In genomic region chr2:60518567-60518966, GRCh38 we compare ENCODE assay signal across 18 cellular contexts. TPM values are rescaled to one million over a fixed set of nuclear protein-coding genes. Genes with fewer than 3 reads are reported as not detected.
DNase-seq lines count a peak whose midpoint lies in the region; ATAC-seq, FAIRE-seq and TF ChIP-seq lines count a peak whose summit lies in the region.
"Had no signal": no experiment of that assay in that cellular context is flagged by ENCODE, and none has a peak within 500 bp of the region (broad histone marks: within the 10 kb centered on the region; RNA-seq: fewer than 3 reads in every experiment).

No MANE protein-coding gene starts in this region.

- no peaks in the 10 kb centered on the region for H3K9me3 Mint-ChIP-seq in CD4-positive, alpha-beta T cell

- H3K4me3 Mint-ChIP-seq in CD4-positive, alpha-beta T cell, result no peak overlapping the region

- H3F3A ChIP-seq in DOHH2 (ENCODE audit: control insufficient read depth, insufficient read depth), result peaks cover 15% of the 10 kb centered on the region

- intact Hi-C loops in esophagus squamous epithelium (cut with DNase I) (no loop called here), sigmoid colon (cut with DNase I) (no loop called here)
- intact Hi-C loops in CD4-positive, alpha-beta T cell (cut with DNase I, micrococcal nuclease), result no loop called here

- H4K20me1 ChIP-seq in DOHH2 (ENCODE audit: control insufficient read depth, insufficient read depth, low read depth, low read length), result peaks cover 75% of the 10 kb centered on the region

- TF ChIP-seq POLR2A in esophagus squamous epithelium (IDR thresholded peaks at IDR 0.05) (no peak), sigmoid colon (IDR thresholded peaks at IDR 0.05) (no peak), H54 (IDR thresholded peaks at IDR 0.05; ENCODE audit: low read depth, low read length) (no peak)

- no peak overlapping the region for H3K9ac ChIP-seq in HUES6 (ENCODE audit: low read length)
- H3K9ac ChIP-seq: BLaER1 treated with 17β-estradiol and CSF1 and Interleukin-3, amounts not matched to agents 10 nM and 100 nM had no signal

- H3K27ac ChIP-seq in DOHH2 (ENCODE audit: low read depth, low read length) (no peak overlapping the region), HUES6 (ENCODE audit: low read depth, low read length) (0 out of 2 replicates have a peak overlapping the region, but pooled peaks have one; percentile 0), esophagus squamous epithelium (peak overlapping the region in 3 of 4 donors; percentile 2 to 64 (median 62)), sigmoid colon (no peak overlapping the region)
- H3K27ac ChIP-seq in CD4-positive, alpha-beta T cell (ENCODE audit: low read depth, low read length), result no peak overlapping the region
- H3K27ac ChIP-seq: PC-9, SK-N-MC had no signal

- H3K27me3 Mint-ChIP-seq in CD4-positive, alpha-beta T cell, result no peaks in the 10 kb centered on the region

- peaks cover 22% of the 10 kb centered on the region for H3K4me1 Mint-ChIP-seq in CD4-positive, alpha-beta T cell (ENCODE audit: low read depth)

- FAIRE-seq in H54 (lab: Jason Lieb, UNC), result no peak
- FAIRE-seq: GM12891, HTR-8/SVneo had no signal

- H3K36me3 ChIP-seq in DOHH2 (ENCODE audit: control insufficient read depth, low read length) (peaks cover 97% of the 10 kb centered on the region), HUES6 (ENCODE audit: control insufficient read depth, insufficient read depth, low read length) (peaks cover 10% of the 10 kb centered on the region; the same call in 1 of the 2 replicates), esophagus squamous epithelium (no peaks in the 10 kb centered on the region), sigmoid colon (no peaks in the 10 kb centered on the region)

- no peak overlapping the region for H3K27ac Mint-ChIP-seq in CD4-positive, alpha-beta T cell

- POLR2A ChIA-PET in CD4-positive, alpha-beta T cell (lab: Charles Lee), result interaction anchor here (1.6 to 2.5 kb wide), 2 partner anchors 10 to 11 kb away, joined by 7 read pairs; no protein-coding TSS in a partner anchor

- no peak overlapping the region for H3K4me3 ChIP-seq in DOHH2 (ENCODE audit: low read length)
- H3K4me3 ChIP-seq in HUES6 (ENCODE audit: low read depth, low read length), result no peak overlapping the region; the same call in 1 of the 2 replicates
- no peak overlapping the region for H3K4me3 ChIP-seq in esophagus squamous epithelium
- H3K4me3 ChIP-seq in sigmoid colon, result no peak overlapping the region
- H3K4me3 ChIP-seq: BLaER1 treated with 17β-estradiol and CSF1 and Interleukin-3, amounts not matched to agents 10 nM and 100 nM; PC-9; SK-N-MC had no signal

- H3K4me1 ChIP-seq in DOHH2 (ENCODE audit: control insufficient read depth, low read length), result peaks cover 99% of the 10 kb centered on the region
- H3K4me1 ChIP-seq in HUES6 (ENCODE audit: control insufficient read depth, insufficient read depth, low read length), result peaks cover 89% of the 10 kb centered on the region
- peaks cover 13 to 75% (median 14%) of the 10 kb centered on the region in 3 donors for H3K4me1 ChIP-seq in esophagus squamous epithelium
- peaks cover 0 to 47% (median 35%) of the 10 kb centered on the region in 4 donors for H3K4me1 ChIP-seq in sigmoid colon

- H3K27me3 ChIP-seq in DOHH2 (ENCODE audit: control insufficient read depth, low read length) (no peaks in the 10 kb centered on the region), HUES6 (ENCODE audit: control insufficient read depth, insufficient read depth, low read length) (no peaks in the 10 kb centered on the region), esophagus squamous epithelium (peaks cover 0 to 5% (median 0%) of the 10 kb centered on the region in 4 donors), sigmoid colon (no peaks in the 10 kb centered on the region)
- peaks cover 5% of the 10 kb centered on the region for H3K27me3 ChIP-seq in CD4-positive, alpha-beta T cell (ENCODE audit: control insufficient read depth, insufficient read depth, low read length)
- H3K27me3 ChIP-seq: BLaER1 treated with 17β-estradiol and CSF1 and Interleukin-3, amounts not matched to agents 10 nM and 100 nM had no signal

- DNase-seq in esophagus squamous epithelium (lab: John Stamatoyannopoulos, UW), result no peak
- DNase-seq in sigmoid colon, result peak; percentile 29
- DNase-seq in CD4-positive, alpha-beta T cell, result no peak
- no peak for DNase-seq in H54 (ENCODE audit: insufficient read length, low spot score)
- DNase-seq in activated CD8-positive, alpha-beta memory T cell treated with anti-CD3 and anti-CD28 coated beads for 24 hours, result no peak
- no peak for DNase-seq in stimulated activated CD4-positive, alpha-beta T cell treated with anti-CD3 and anti-CD28 coated beads, Interleukin-4, amount 100 ng/mL, for 1 hour
- DNase-seq: KG1, NCI-H1092 treated with DMSO at 0.1 percent for 48 hours, NCI-H187, NCI-H774, PC-9 had no signal

- peak overlapping the region; percentile 2; the same call in 1 of the 2 replicates for H3K4me2 ChIP-seq in DOHH2 (ENCODE audit: low read length)
- H3K4me2 ChIP-seq: PC-9 had no signal

- no peak for TF ChIP-seq EP300 in sigmoid colon (IDR thresholded peaks at IDR 0.05)

- H3K36me3 Mint-ChIP-seq in CD4-positive, alpha-beta T cell (ENCODE audit: low read depth), result no peaks in the 10 kb centered on the region

- no peaks in the 10 kb centered on the region for H3K9me2 ChIP-seq in DOHH2 (replicated peaks; ENCODE audit: control insufficient read depth, low read length)

- H3K9me3 ChIP-seq in DOHH2 (ENCODE audit: control insufficient read depth, insufficient read depth, low read length), result no peaks in the 10 kb centered on the region
- no peaks in the 10 kb centered on the region for H3K9me3 ChIP-seq in HUES6 (ENCODE audit: control insufficient read depth, insufficient read depth, low read depth, low read length)
- H3K9me3 ChIP-seq in esophagus squamous epithelium, result no peaks in the 10 kb centered on the region
- no peaks in the 10 kb centered on the region for H3K9me3 ChIP-seq in sigmoid colon
- H3K9me3 ChIP-seq in CD4-positive, alpha-beta T cell (ENCODE audit: control insufficient read depth, low read length), result no peaks in the 10 kb centered on the region
- H3K9me3 ChIP-seq: BLaER1 treated with 17β-estradiol and CSF1 and Interleukin-3, amounts not matched to agents 10 nM and 100 nM had no signal

- 70 to 75% methylated on average over 7 of the region's 7 CpGs for WGBS in esophagus squamous epithelium, 2 donors
- WGBS in sigmoid colon, 2 donors, result 48 to 70% methylated on average over 7 of the region's 7 CpGs

- no peak for ATAC-seq in CD4-positive, alpha-beta T cell (ENCODE audit: poor library complexity)

- peaks cover 100% of the 10 kb centered on the region for H3K79me2 ChIP-seq in DOHH2 (ENCODE audit: control insufficient read depth, low read length)

- TF ChIP-seq CTCF in DOHH2 (IDR thresholded peaks at IDR 0.05; ENCODE audit: low read depth, low read length, poor library complexity, severe bottlenecking), result no peak
- no peak for TF ChIP-seq CTCF in esophagus squamous epithelium (IDR thresholded peaks at IDR 0.05)
- no peak for TF ChIP-seq CTCF in sigmoid colon (IDR thresholded peaks at IDR 0.05)
- TF ChIP-seq CTCF in CD4-positive, alpha-beta T cell (IDR thresholded peaks at IDR 0.05), result no peak

- CTCF ChIA-PET in CD4-positive, alpha-beta T cell (lab: Charles Lee), result no interaction called here

RNA-seq across cellular contexts. Expression of gene BCL11A, which starts 34.9 kb away (rescaled TPM):
- total RNA-seq in esophagus squamous epithelium, result 10 to 100 TPM; 23.9 to 46.2 (median 33.8) TPM
- 10 to 100 TPM; 16.3 to 39.6 (median 19.7) TPM for total RNA-seq in sigmoid colon
- polyA plus RNA-seq in sigmoid colon, result 10 to 100 TPM in 1 of 3 donors, 1 to 10 TPM in 2; 3.6 to 14.5 (median 4.4) TPM
- 1 to 10 TPM; 2.3 to 3.3 TPM for total RNA-seq in CD4-positive, alpha-beta T cell
- total RNA-seq: M059J, PC-9 had no signal

Comparison
In these comparisons a context has a peak if more than half of its experiments do, and no peak if none do; other contexts are left out.
1. H3K27ac ChIP-seq: peak in HUES6 (single experiment) and esophagus squamous epithelium (3 of 4); none in DOHH2 (single experiment), sigmoid colon (0 of 4) and CD4-positive, alpha-beta T cell (single experiment).
2. RNA of gene BCL11A, which starts 34.9 kb away (total RNA-seq): 23.9 to 46.2 TPM in esophagus squamous epithelium and 16.3 to 39.6 TPM in sigmoid colon; 2.3 to 3.3 TPM in CD4-positive, alpha-beta T cell; every median in the first group is over 4 times any median in the second.